In genomic region chr13:24043590-24044350, GRCh38 we compare ENCODE assay signal across 1 cellular context.
A peak's percentile ranks its signal among the peaks of the same experiment; 100 is the strongest.
TF ChIP-seq lines count a peak whose summit lies in the region.

No MANE protein-coding gene starts in this region.

TF ChIP-seq in HEK293, 187 proteins besides CTCF, POLR2A, EP300 and RAD21 (continued from another document):
- no peak for TF ChIP-seq ZBTB26 (tag by site-specific recombination; optimal IDR thresholded peaks at IDR 0.05)
- no peak for TF ChIP-seq ZFP37 (tag by site-specific recombination; IDR thresholded peaks at IDR 0.05)
- no peak for TF ChIP-seq MYNN (tag by site-specific recombination; IDR thresholded peaks at IDR 0.05; ENCODE audit: borderline replicate concordance)
- no peak for TF ChIP-seq ZNF169 (tag by site-specific recombination; IDR thresholded peaks at IDR 0.05)
- no peak for TF ChIP-seq ZNF138 (tag by site-specific recombination; IDR thresholded peaks at IDR 0.05; ENCODE audit: borderline replicate concordance)
- TF ChIP-seq ZNF366 (tag by site-specific recombination; conservative IDR thresholded peaks at IDR 0.05): no peak
- peak; percentile 43 for TF ChIP-seq ZIC2 (tag by site-specific recombination; IDR thresholded peaks at IDR 0.05)
- no peak for TF ChIP-seq OVOL3 (tag by site-specific recombination; IDR thresholded peaks at IDR 0.05)
- no peak for TF ChIP-seq ZNF488 (tag by site-specific recombination; IDR thresholded peaks at IDR 0.05)
- TF ChIP-seq EGR2 (tag by site-specific recombination; IDR thresholded peaks at IDR 0.05; ENCODE audit: low read depth): no peak
TF ChIP-seq in HEK293: peak in this region for 2.
